ENCODE assay signal across 11 cellular contexts in genomic region chr6:28802417-28803336, GRCh38.
DNase-seq lines count a peak whose midpoint lies in the region; ATAC-seq and TF ChIP-seq lines count a peak whose summit lies in the region.
"Had no signal": no experiment of that assay in that cellular context is flagged by ENCODE, and none has a peak within 500 bp of the region (broad histone marks: within the 10 kb centered on the region; RNA-seq: fewer than 3 reads in every experiment).

No MANE protein-coding gene starts in this region.

- no peak overlapping the region for H3K4me3 ChIP-seq in choroid plexus epithelial cell (ENCODE audit: low read depth, low read length)

- no peak for TF ChIP-seq CTCF in choroid plexus epithelial cell (conservative IDR thresholded peaks at IDR 0.05; ENCODE audit: low read depth, low read length)

- peak; percentile 38 for DNase-seq in stimulated activated CD4-positive, alpha-beta T cell treated with anti-CD3 and anti-CD28 coated beads, Interleukin-1b, Interleukin-23, amount 100 ng/mL, for 48 hours
- no peak for DNase-seq in stimulated activated CD4-positive, alpha-beta T cell treated with anti-CD3 and anti-CD28 coated beads, Interleukin-4, amount 100 ng/mL, for 24 hours
- DNase-seq in NCI-H226, result peak; percentile 66
- peak; percentile 46 for DNase-seq in choroid plexus epithelial cell (ENCODE audit: low read depth)
- DNase-seq in Kasumi-1 (lab: John Stamatoyannopoulos, UW), result no peak
- DNase-seq: amygdala, DND-41, MV-4-11 had no signal

- no peak for ATAC-seq in GM18861 (IDR thresholded peaks at IDR 0.05; ENCODE audit: unreplicated experiment)
- no peak for ATAC-seq in HG02852 (IDR thresholded peaks at IDR 0.05; ENCODE audit: unreplicated experiment)
- no peak for ATAC-seq in GM21825 (IDR thresholded peaks at IDR 0.05; ENCODE audit: unreplicated experiment)

Comparison
In these comparisons a context has a peak if more than half of its experiments do, and no peak if none do; other contexts are left out.
1. DNase-seq: peak in stimulated activated CD4-positive, alpha-beta T cell treated with anti-CD3 and anti-CD28 coated beads, Interleukin-1b, Interleukin-23, amount 100 ng/mL, for 48 hours (single experiment), NCI-H226 (single experiment) and choroid plexus epithelial cell (single experiment); none in stimulated activated CD4-positive, alpha-beta T cell treated with anti-CD3 and anti-CD28 coated beads, Interleukin-4, amount 100 ng/mL, for 24 hours (single experiment) and Kasumi-1 (0 of 2).